Comparison of ENCODE assay signal across 9 cellular contexts in genomic region chr16:341095-341973, GRCh38. TPM values are rescaled to one million over a fixed set of nuclear protein-coding genes. Genes with fewer than 3 reads are reported as not detected.
A peak's percentile ranks its signal among the peaks of the same experiment; 100 is the strongest.
DNase-seq lines count a peak whose midpoint lies in the region; ATAC-seq, FAIRE-seq and TF ChIP-seq lines count a peak whose summit lies in the region.
"Not testable (repeated sequence)": the region's sequence is repeated elsewhere in the genome, so short reads cannot be mapped to it uniquely, and the experiment has no call there.
"Had no signal": no experiment of that assay in that cellular context is flagged by ENCODE, and none has a peak within 500 bp of the region (broad histone marks: within the 10 kb centered on the region; RNA-seq: fewer than 3 reads in every experiment).

No MANE protein-coding gene starts in this region.

- H3K4me2 ChIP-seq in K562 (ENCODE audit: insufficient read depth, low read length); neuronal stem cell (ENCODE audit: insufficient read depth, low read length, poor library complexity, severe bottlenecking): not testable (repeated sequence)

- H2BK5ac ChIP-seq in neuronal stem cell (ENCODE audit: low read length): not testable (repeated sequence)

- intact Hi-C loops in K562 (cut with micrococcal nuclease); Right ventricle myocardium inferior (cut with DNase I); naive thymus-derived CD4-positive, alpha-beta T cell (cut with micrococcal nuclease): not testable (repeated sequence)

- peak overlapping the region; percentile 19 for H3K4me3 Mint-ChIP-seq in T-helper 17 cell
- peak overlapping the region in 5 of 10 donors; percentile 36 to 82 (median 62) for H3K4me3 Mint-ChIP-seq in naive thymus-derived CD4-positive, alpha-beta T cell
- peak overlapping the region; percentile 59 for H3K4me3 Mint-ChIP-seq in natural killer cell treated with Interleukin-12 subunit alpha and Interleukin-12 subunit beta and Interleukin-15 and Interleukin-18, amount 100 ng/mL, for 72 hours

- H4K8ac ChIP-seq in neuronal stem cell (ENCODE audit: low read depth, low read length): not testable (repeated sequence)

- not testable (repeated sequence) for H3K4me1 ChIP-seq in HEK293 (ENCODE audit: control insufficient read depth, insufficient read depth, low read length); neuronal stem cell (ENCODE audit: control insufficient read depth in 2 of 2, insufficient read depth in 1 of 2, low read depth in 1 of 2, low read length in 2 of 2)
- peaks cover 22 to 44% of the 10 kb centered on the region in 2 experiments; a peak in 4 of 5 replicates for H3K4me1 ChIP-seq in K562 (replicated peaks in 1 of 2; ENCODE audit: control insufficient read depth in 2 of 2, insufficient read depth in 2 of 2, low read length in 2 of 2)
- peaks cover 24 to 29% of the 10 kb centered on the region in 2 donors for H3K4me1 ChIP-seq in naive thymus-derived CD4-positive, alpha-beta T cell (ENCODE audit: control insufficient read depth in 2 of 2, insufficient read depth in 2 of 2, low read length in 2 of 2)

- peaks cover 16 to 28% of the 10 kb centered on the region in 2 experiments; a peak in 2 of 3 replicates for H3K36me3 ChIP-seq in HEK293 (ENCODE audit: control insufficient read depth in 2 of 2, insufficient read depth in 1 of 2, low read length in 2 of 2)
- peaks cover 50% of the 10 kb centered on the region for H3K36me3 ChIP-seq in K562 (ENCODE audit: control insufficient read depth, insufficient read depth, low read length)
- H3K36me3 ChIP-seq in naive thymus-derived CD4-positive, alpha-beta T cell (ENCODE audit: control insufficient read depth in 2 of 3, insufficient read depth in 3 of 3, low read length in 3 of 3): peaks cover 0 to 31% (median 4%) of the 10 kb centered on the region in 3 experiments
- peaks cover 17 to 43% of the 10 kb centered on the region in 2 donors for H3K36me3 ChIP-seq in neuronal stem cell (replicated peaks in 1 of 2; ENCODE audit: control insufficient read depth in 2 of 2, insufficient read depth in 2 of 2, low read length in 2 of 2)

- in situ Hi-C loops in K562 (cut with MboI): not testable (repeated sequence)

- CTCF ChIA-PET in HEK293 (lab: Yijun Ruan, JAX): interaction anchor here (1.3 to 1.4 kb wide), 2 partner anchors 9 to 144 kb away, joined by 6 read pairs; no protein-coding TSS in a partner anchor
- CTCF ChIA-PET in K562 (lab: Yijun Ruan, JAX; ENCODE audit: low intra/inter-chr PET ratio): not testable (repeated sequence)
- CTCF ChIA-PET in naive thymus-derived CD4-positive, alpha-beta T cell (lab: Charles Lee): interaction anchor here (0.6 to 1.1 kb wide), 3 partner anchors 10 to 223 kb away, joined by 3 to 5 read pairs (median 4); no protein-coding TSS in a partner anchor

- H3K27ac ChIP-seq in 22Rv1: 0 out of 2 replicates have a peak overlapping the region, but pooled peaks have one; percentile 35
- not testable (repeated sequence) for H3K27ac ChIP-seq in HEK293 (ENCODE audit: extremely low read depth, low read depth, low read length); K562 (ENCODE audit: extremely low read depth, low read depth, low read length); naive thymus-derived CD4-positive, alpha-beta T cell (ENCODE audit: low read depth, low read length); neuronal stem cell (replicated peaks; ENCODE audit: low read length)

- not testable (repeated sequence) for H3K9me3 ChIP-seq in HEK293 (ENCODE audit: control insufficient read depth, insufficient read depth, low read depth, low read length); T-helper 17 cell (ENCODE audit: control insufficient read depth, low read length, poor library complexity, severe bottlenecking); K562 (replicated peaks; ENCODE audit: control insufficient read depth, insufficient read depth, low read depth, low read length); naive thymus-derived CD4-positive, alpha-beta T cell (ENCODE audit: control insufficient read depth in 2 of 3, low read length in 3 of 3)
- peaks cover 5 to 28% of the 10 kb centered on the region in 2 donors for H3K9me3 ChIP-seq in neuronal stem cell (replicated peaks in 1 of 2; ENCODE audit: control insufficient read depth in 2 of 2, insufficient read depth in 1 of 2, low read depth in 1 of 2, low read length in 2 of 2)

- peak overlapping the region; percentile 10 for H2AK5ac ChIP-seq in neuronal stem cell (ENCODE audit: low read depth, low read length)

- FAIRE-seq in K562 (lab: Jason Lieb, UNC): peak; percentile 37

- TF ChIP-seq RAD21 in K562 (CRISPR knock-in tag; conservative IDR thresholded peaks at IDR 0.05 in 1 of 2, IDR thresholded peaks at IDR 0.05 in 1 of 2): not testable (repeated sequence)

- POLR2A ChIA-PET in HEK293 (lab: Yijun Ruan, JAX) (interaction anchor here (1.3 to 1.8 kb wide), 2 partner anchors 10 to 11 kb away, joined by 5 to 7 read pairs; partner anchors contain the start of gene AXIN1), K562 (lab: Yijun Ruan, JAX) (interaction anchor here (0.5 to 1.8 kb wide), 4 partner anchors 10 to 84 kb away, joined by 3 to 12 read pairs (median 3); no protein-coding TSS in a partner anchor)
- POLR2A ChIA-PET in naive thymus-derived CD4-positive, alpha-beta T cell (lab: Charles Lee): not testable (repeated sequence)

- not testable (repeated sequence) for BruUV-seq in K562 (replicated peaks; lab: Mats Ljungman, UMichigan)

- H3K4me1 Mint-ChIP-seq in T-helper 17 cell: peaks cover 44% of the 10 kb centered on the region
- peaks cover 27 to 79% (median 58%) of the 10 kb centered on the region in 7 donors for H3K4me1 Mint-ChIP-seq in naive thymus-derived CD4-positive, alpha-beta T cell
- H3K4me1 Mint-ChIP-seq in natural killer cell treated with Interleukin-12 subunit alpha and Interleukin-12 subunit beta and Interleukin-15 and Interleukin-18, amount 100 ng/mL, for 72 hours (ENCODE audit: low read depth in 2 of 2): peaks cover 55% of the 10 kb centered on the region in 2 donors

- not testable (repeated sequence) for H3K4ac ChIP-seq in neuronal stem cell (ENCODE audit: low read length)

- H2BK12ac ChIP-seq in neuronal stem cell (ENCODE audit: low read length): not testable (repeated sequence)

- TF ChIP-seq EP300 in K562 (IDR thresholded peaks at IDR 0.05; ENCODE audit: low read length): not testable (repeated sequence)

- not testable (repeated sequence) for ATAC-seq in T-helper 17 cell; K562; Right ventricle myocardium inferior; naive thymus-derived CD4-positive, alpha-beta T cell; natural killer cell treated with Interleukin-12 subunit alpha and Interleukin-12 subunit beta and Interleukin-15 and Interleukin-18, amount 100 ng/mL, for 72 hours

- not testable (repeated sequence) for DNase-seq in T-helper 17 cell; K562 (ENCODE audit: extremely low read depth in 1 of 4, low spot score in 3 of 4); naive thymus-derived CD4-positive, alpha-beta T cell; natural killer cell treated with Interleukin-12 subunit alpha and Interleukin-12 subunit beta and Interleukin-15 and Interleukin-18, amount 100 ng/mL, for 72 hours (ENCODE audit: low spot score); neuronal stem cell (ENCODE audit: low spot score)
- DNase-seq in Right ventricle myocardium inferior (ENCODE audit: missing footprints): peak; percentile 0

- H2BK120ac ChIP-seq in neuronal stem cell (ENCODE audit: low read depth, low read length): not testable (repeated sequence)

- H3K9ac ChIP-seq in K562 (ENCODE audit: insufficient read depth in 1 of 2, low read depth in 2 of 2, low read length in 2 of 2); neuronal stem cell (ENCODE audit: low read depth, low read length, poor library complexity): not testable (repeated sequence)

- H2BK15ac ChIP-seq in neuronal stem cell (ENCODE audit: low read length): not testable (repeated sequence)

- H3K79me2 ChIP-seq in K562 (ENCODE audit: control insufficient read depth, insufficient read depth, low read length): peaks cover 96% of the 10 kb centered on the region

- not testable (repeated sequence) for H3K36me3 Mint-ChIP-seq in T-helper 17 cell (ENCODE audit: low read depth); natural killer cell treated with Interleukin-12 subunit alpha and Interleukin-12 subunit beta and Interleukin-15 and Interleukin-18, amount 100 ng/mL, for 72 hours
- peaks cover 4 to 34% (median 5%) of the 10 kb centered on the region in 5 donors for H3K36me3 Mint-ChIP-seq in naive thymus-derived CD4-positive, alpha-beta T cell

- H3K27ac Mint-ChIP-seq in T-helper 17 cell: not testable (repeated sequence)
- H3K27ac Mint-ChIP-seq in naive thymus-derived CD4-positive, alpha-beta T cell: peak overlapping the region in 5 of 9 donors; percentile 40 to 85 (median 79)
- peak overlapping the region; percentile 39 to 72 for H3K27ac Mint-ChIP-seq in natural killer cell treated with Interleukin-12 subunit alpha and Interleukin-12 subunit beta and Interleukin-15 and Interleukin-18, amount 100 ng/mL, for 72 hours

- not testable (repeated sequence) for H3K4me3 ChIP-seq in HEK293 (ENCODE audit: low read depth, low read length); K562; naive thymus-derived CD4-positive, alpha-beta T cell (ENCODE audit: low read length); neuronal stem cell (ENCODE audit: low read length in 2 of 2)

- H4K91ac ChIP-seq in neuronal stem cell (ENCODE audit: low read depth, low read length, poor library complexity): not testable (repeated sequence)

- H3K27me3 Mint-ChIP-seq in T-helper 17 cell; naive thymus-derived CD4-positive, alpha-beta T cell; natural killer cell treated with Interleukin-12 subunit alpha and Interleukin-12 subunit beta and Interleukin-15 and Interleukin-18, amount 100 ng/mL, for 72 hours: not testable (repeated sequence)

- peaks cover 18% of the 10 kb centered on the region for H3K79me1 ChIP-seq in neuronal stem cell (ENCODE audit: low read depth, low read length)

- H3K23ac ChIP-seq in neuronal stem cell (ENCODE audit: low read depth, low read length, poor library complexity): not testable (repeated sequence)

- H3K18ac ChIP-seq in neuronal stem cell (ENCODE audit: low read length): not testable (repeated sequence)

- not testable (repeated sequence) for H3K14ac ChIP-seq in neuronal stem cell (ENCODE audit: low read length)

- H2AFZ ChIP-seq in K562 (ENCODE audit: low read depth, low read length); neuronal stem cell (ENCODE audit: low read length): not testable (repeated sequence)

- H3K27me3 ChIP-seq in K562 (ENCODE audit: control insufficient read depth in 2 of 2, insufficient read depth in 2 of 2, low read length in 2 of 2); naive thymus-derived CD4-positive, alpha-beta T cell (ENCODE audit: control insufficient read depth in 2 of 2, insufficient read depth in 2 of 2, low read length in 2 of 2); neuronal stem cell (ENCODE audit: control insufficient read depth in 3 of 3, insufficient read depth in 3 of 3, low read depth in 1 of 3, low read length in 3 of 3): not testable (repeated sequence)

- not testable (repeated sequence) for H3K9me3 Mint-ChIP-seq in naive thymus-derived CD4-positive, alpha-beta T cell; natural killer cell treated with Interleukin-12 subunit alpha and Interleukin-12 subunit beta and Interleukin-15 and Interleukin-18, amount 100 ng/mL, for 72 hours

- not testable (repeated sequence) for H3K9me1 ChIP-seq in K562 (ENCODE audit: control insufficient read depth, insufficient read depth, low read length)

- TF ChIP-seq POLR2A in K562 (conservative IDR thresholded peaks at IDR 0.05): not testable (repeated sequence)

- H4K20me1 ChIP-seq in K562 (replicated peaks; ENCODE audit: control insufficient read depth, insufficient read depth, low read length): peaks cover 23% of the 10 kb centered on the region

- not testable (repeated sequence) for TF ChIP-seq CTCF in 22Rv1 (IDR thresholded peaks at IDR 0.05); HEK293 (tag by site-specific recombination; IDR thresholded peaks at IDR 0.05); K562 (IDR thresholded peaks at IDR 0.05 in 2 of 3, conservative IDR thresholded peaks at IDR 0.05 in 1 of 3; ENCODE audit: insufficient read depth in 2 of 3, low read depth in 1 of 3, low read length in 3 of 3)

- 98% methylated on average over 27 of the region's 47 CpGs for WGBS in K562 (ENCODE audit: insufficient coverage, low coverage, missing lambda C conversion rate)
- WGBS in neuronal stem cell (ENCODE audit: extremely low coverage in 2 of 2, insufficient read length in 2 of 2, insufficient replicate concordance in 1 of 2), 2 donors: no CpG with 5 or more reads among the region's 47 CpGs

RNA-seq across cellular contexts. Expression of gene AXIN1, which starts 11.2 kb away (rescaled TPM):
- total RNA-seq in T-helper 17 cell (10 to 100 TPM; 38.9 to 42.5 TPM), K562 (2014; rRNA removed) (53.9 and 65.3 TPM in 2 replicates), K562 (2014; rRNA removed; fragmentation: Illumina TruSeq; extraction: Trizol) (13.1 and 16.0 TPM in 2 replicates), K562 (2015; rRNA removed; fragmentation: Illumina TruSeq; extraction: Trizol) (28.1 and 28.6 TPM in 2 replicates), K562 (2021) (49.9 and 58.0 TPM in 2 replicates), Right ventricle myocardium inferior (12.8 TPM)
- total RNA-seq in K562 (2011; cell fraction: chromatin; rRNA removed; ENCODE audit: low replicate concordance): 41.5 and 88.6 TPM in 2 replicates
- 39.7 and 42.5 TPM in 2 replicates for total RNA-seq in K562 (2011; cell fraction: nucleolus; rRNA removed)
- 23.8 and 31.0 TPM in 2 replicates for total RNA-seq in K562 (2011; cell fraction: nucleoplasm; rRNA removed)
- polyA plus RNA-seq in K562 (2011; rRNA removed) (7.4 and 13.0 TPM in 2 replicates), K562 (2014; fragmentation: Illumina TruSeq; extraction: Trizol) (25.9 and 36.3 TPM in 2 replicates), K562 (2014; fragmentation: Nextera tagmentation; extraction: Ambion mirVana) (under 1 TPM; 0.42 to 0.77 TPM), K562 (2014; rRNA removed) (36.8 and 40.5 TPM in 2 replicates)
- polyA plus RNA-seq in K562 (2011; cell fraction: cytosol; rRNA removed): 13.6 and 26.9 TPM in 2 replicates
- polyA plus RNA-seq in K562 (2011; cell fraction: nucleus; rRNA removed): 20.6 and 36.7 TPM in 2 replicates
- polyA plus RNA-seq in K562 (2012): 26.0 and 33.9 TPM in 2 replicates
- 9.0 and 13.1 TPM in 2 replicates for polyA minus RNA-seq in K562 (2011; rRNA and poly(A)+ RNA removed)
- polyA minus RNA-seq in K562 (2011; cell fraction: cytosol; rRNA and poly(A)+ RNA removed): 16.1 and 34.2 TPM in 2 replicates
- 14.3 and 14.4 TPM in 2 replicates for polyA minus RNA-seq in K562 (2011; cell fraction: nucleus; rRNA and poly(A)+ RNA removed)
- total RNA-seq in naive thymus-derived CD4-positive, alpha-beta T cell: 10 to 100 TPM; 25.6 to 45.9 (median 37.5) TPM
- polyA plus RNA-seq in naive thymus-derived CD4-positive, alpha-beta T cell: 1 to 10 TPM; 1.2 to 2.5 TPM
- 10 to 100 TPM; 20.1 to 29.1 TPM for total RNA-seq in natural killer cell treated with Interleukin-12 subunit alpha and Interleukin-12 subunit beta and Interleukin-15 and Interleukin-18, amount 100 ng/mL, for 72 hours
- 19.3 TPM for polyA plus RNA-seq in neuronal stem cell (2013, experiment 1 of 2)
- polyA plus RNA-seq in neuronal stem cell (2013, experiment 2 of 2): 18.9 TPM

RNA-seq across cellular contexts. Expression of gene MRPL28, which starts 29.0 kb away (rescaled TPM):
- total RNA-seq in T-helper 17 cell (10 to 100 TPM; 25.2 to 25.9 TPM), K562 (2014; rRNA removed) (323 and 344 TPM in 2 replicates), K562 (2014; rRNA removed; fragmentation: Illumina TruSeq; extraction: Trizol) (54.8 and 63.1 TPM in 2 replicates), K562 (2015; rRNA removed; fragmentation: Illumina TruSeq; extraction: Trizol) (157 and 167 TPM in 2 replicates), K562 (2021) (175 and 183 TPM in 2 replicates), Right ventricle myocardium inferior (83.1 TPM)
- 23.4 and 64.3 TPM in 2 replicates for total RNA-seq in K562 (2011; cell fraction: chromatin; rRNA removed; ENCODE audit: low replicate concordance)
- 75.9 and 80.4 TPM in 2 replicates for total RNA-seq in K562 (2011; cell fraction: nucleolus; rRNA removed)
- 40.5 and 50.3 TPM in 2 replicates for total RNA-seq in K562 (2011; cell fraction: nucleoplasm; rRNA removed)
- polyA plus RNA-seq in K562 (2011; rRNA removed) (152 and 181 TPM in 2 replicates), K562 (2014; fragmentation: Illumina TruSeq; extraction: Trizol) (219 and 232 TPM in 2 replicates), K562 (2014; fragmentation: Nextera tagmentation; extraction: Ambion mirVana) (10 to 100 TPM in 1 of 2 experiments, 1 to 10 TPM in 1; 2.5 to 22.9 TPM), K562 (2014; rRNA removed) (306 and 314 TPM in 2 replicates)
- 215 and 452 TPM in 2 replicates for polyA plus RNA-seq in K562 (2011; cell fraction: cytosol; rRNA removed)
- polyA plus RNA-seq in K562 (2011; cell fraction: nucleus; rRNA removed): 114 and 165 TPM in 2 replicates
- polyA plus RNA-seq in K562 (2012): 108 and 172 TPM in 2 replicates
- 49.7 and 74.3 TPM in 2 replicates for polyA minus RNA-seq in K562 (2011; rRNA and poly(A)+ RNA removed)
- polyA minus RNA-seq in K562 (2011; cell fraction: cytosol; rRNA and poly(A)+ RNA removed): 48.1 and 65.9 TPM in 2 replicates
- 23.4 and 31.5 TPM in 2 replicates for polyA minus RNA-seq in K562 (2011; cell fraction: nucleus; rRNA and poly(A)+ RNA removed)
- 10 to 100 TPM; 21.9 to 86.2 (median 26.5) TPM for total RNA-seq in naive thymus-derived CD4-positive, alpha-beta T cell
- polyA plus RNA-seq in naive thymus-derived CD4-positive, alpha-beta T cell: 10 to 100 TPM; 44.1 to 71.7 TPM
- 10 to 100 TPM; 80.6 to 98.6 TPM for total RNA-seq in natural killer cell treated with Interleukin-12 subunit alpha and Interleukin-12 subunit beta and Interleukin-15 and Interleukin-18, amount 100 ng/mL, for 72 hours
- polyA plus RNA-seq in neuronal stem cell (2013, experiment 1 of 2): 68.8 TPM
- 73.1 TPM for polyA plus RNA-seq in neuronal stem cell (2013, experiment 2 of 2)

RNA-seq across cellular contexts. Expression of gene PGAP6, which starts 40.4 kb away (rescaled TPM):
- total RNA-seq in T-helper 17 cell: 100 to 1,000 TPM in 1 of 2 donors, 10 to 100 TPM in 1; 39.7 to 106 TPM
- total RNA-seq in K562 (2011; cell fraction: chromatin; rRNA removed; ENCODE audit: low replicate concordance): 56.2 and 231 TPM in 2 replicates
- total RNA-seq in K562 (2011; cell fraction: nucleolus; rRNA removed): 229 and 238 TPM in 2 replicates
- 112 and 118 TPM in 2 replicates for total RNA-seq in K562 (2011; cell fraction: nucleoplasm; rRNA removed)
- total RNA-seq in K562 (2014; rRNA removed): 43.4 and 66.6 TPM in 2 replicates
- total RNA-seq in K562 (2014; rRNA removed; fragmentation: Illumina TruSeq; extraction: Trizol): 3.8 and 8.9 TPM in 2 replicates
- 35.9 and 39.3 TPM in 2 replicates for total RNA-seq in K562 (2015; rRNA removed; fragmentation: Illumina TruSeq; extraction: Trizol)
- 49.8 and 50.2 TPM in 2 replicates for total RNA-seq in K562 (2021)
- polyA plus RNA-seq in K562 (2011; rRNA removed): 41.7 and 73.2 TPM in 2 replicates
- polyA plus RNA-seq in K562 (2011; cell fraction: cytosol; rRNA removed): 113 and 177 TPM in 2 replicates
- polyA plus RNA-seq in K562 (2011; cell fraction: nucleus; rRNA removed): 157 and 271 TPM in 2 replicates
- 62.5 and 85.8 TPM in 2 replicates for polyA plus RNA-seq in K562 (2012)
- 20.0 and 53.1 TPM in 2 replicates for polyA plus RNA-seq in K562 (2014; fragmentation: Illumina TruSeq; extraction: Trizol)
- 1 to 10 TPM in 1 of 2 experiments, under 1 TPM in 1; 0.45 to 1.3 TPM for polyA plus RNA-seq in K562 (2014; fragmentation: Nextera tagmentation; extraction: Ambion mirVana)
- 46.2 and 50.1 TPM in 2 replicates for polyA plus RNA-seq in K562 (2014; rRNA removed)
- 25.0 and 47.0 TPM in 2 replicates for polyA minus RNA-seq in K562 (2011; rRNA and poly(A)+ RNA removed)
- 43.0 and 54.1 TPM in 2 replicates for polyA minus RNA-seq in K562 (2011; cell fraction: cytosol; rRNA and poly(A)+ RNA removed)
- 40.1 and 42.9 TPM in 2 replicates for polyA minus RNA-seq in K562 (2011; cell fraction: nucleus; rRNA and poly(A)+ RNA removed)
- 32.1 TPM for total RNA-seq in Right ventricle myocardium inferior
- 100 to 1,000 TPM in 1 of 5 experiments, 10 to 100 TPM in 4; 32.2 to 107 (median 89.4) TPM for total RNA-seq in naive thymus-derived CD4-positive, alpha-beta T cell
- 10 to 100 TPM; 17.0 to 52.4 TPM for polyA plus RNA-seq in naive thymus-derived CD4-positive, alpha-beta T cell
- total RNA-seq in natural killer cell treated with Interleukin-12 subunit alpha and Interleukin-12 subunit beta and Interleukin-15 and Interleukin-18, amount 100 ng/mL, for 72 hours: 10 to 100 TPM; 39.4 to 46.8 TPM
- 30.5 TPM for polyA plus RNA-seq in neuronal stem cell (2013, experiment 1 of 2)
- polyA plus RNA-seq in neuronal stem cell (2013, experiment 2 of 2): 28.5 TPM

RNA-seq across cellular contexts. Expression of gene NME4, which starts 55.7 kb away (rescaled TPM):
- total RNA-seq in T-helper 17 cell: 10 to 100 TPM; 31.9 to 39.8 TPM
- 39.0 and 108 TPM in 2 replicates for total RNA-seq in K562 (2011; cell fraction: chromatin; rRNA removed; ENCODE audit: low replicate concordance)
- total RNA-seq in K562 (2011; cell fraction: nucleolus; rRNA removed): 83.4 and 88.0 TPM in 2 replicates
- 67.1 and 101 TPM in 2 replicates for total RNA-seq in K562 (2011; cell fraction: nucleoplasm; rRNA removed)
- total RNA-seq in K562 (2014; rRNA removed): 211 and 255 TPM in 2 replicates
- total RNA-seq in K562 (2014; rRNA removed; fragmentation: Illumina TruSeq; extraction: Trizol): 50.2 and 61.5 TPM in 2 replicates
- 145 and 151 TPM in 2 replicates for total RNA-seq in K562 (2015; rRNA removed; fragmentation: Illumina TruSeq; extraction: Trizol)
- 189 and 206 TPM in 2 replicates for total RNA-seq in K562 (2021)
- 139 and 160 TPM in 2 replicates for polyA plus RNA-seq in K562 (2011; rRNA removed)
- polyA plus RNA-seq in K562 (2011; cell fraction: cytosol; rRNA removed): 277 and 663 TPM in 2 replicates
- polyA plus RNA-seq in K562 (2011; cell fraction: nucleus; rRNA removed): 165 and 221 TPM in 2 replicates
- polyA plus RNA-seq in K562 (2012): 211 and 279 TPM in 2 replicates
- 135 and 223 TPM in 2 replicates for polyA plus RNA-seq in K562 (2014; fragmentation: Illumina TruSeq; extraction: Trizol)
- 10 to 100 TPM; 15.4 to 17.5 TPM for polyA plus RNA-seq in K562 (2014; fragmentation: Nextera tagmentation; extraction: Ambion mirVana)
- polyA plus RNA-seq in K562 (2014; rRNA removed): 264 and 339 TPM in 2 replicates
- polyA minus RNA-seq in K562 (2011; rRNA and poly(A)+ RNA removed): 23.2 and 37.8 TPM in 2 replicates
- 60.9 and 70.8 TPM in 2 replicates for polyA minus RNA-seq in K562 (2011; cell fraction: cytosol; rRNA and poly(A)+ RNA removed)
- polyA minus RNA-seq in K562 (2011; cell fraction: nucleus; rRNA and poly(A)+ RNA removed): 32.2 and 35.7 TPM in 2 replicates
- 91.3 TPM for total RNA-seq in Right ventricle myocardium inferior
- total RNA-seq in naive thymus-derived CD4-positive, alpha-beta T cell: 10 to 100 TPM; 40.2 to 58.1 (median 42.9) TPM
- polyA plus RNA-seq in naive thymus-derived CD4-positive, alpha-beta T cell: 10 to 100 TPM; 76.7 to 88.6 TPM
- total RNA-seq in natural killer cell treated with Interleukin-12 subunit alpha and Interleukin-12 subunit beta and Interleukin-15 and Interleukin-18, amount 100 ng/mL, for 72 hours: 1 to 10 TPM; 2.7 to 9.1 TPM
- polyA plus RNA-seq in neuronal stem cell (2013, experiment 1 of 2): 329 TPM
- polyA plus RNA-seq in neuronal stem cell (2013, experiment 2 of 2): 313 TPM

RNA-seq across cellular contexts. Expression of gene PDIA2, which starts 58.4 kb away (rescaled TPM):
- total RNA-seq in T-helper 17 cell (under 1 TPM in 1 of 2 donors, not detected in 1; 0.99 TPM), K562 (2014; rRNA removed) (0.20 and 0.23 TPM in 2 replicates), K562 (2014; rRNA removed; fragmentation: Illumina TruSeq; extraction: Trizol) (not detected in 2 replicates), K562 (2015; rRNA removed; fragmentation: Illumina TruSeq; extraction: Trizol) (not detected in 2 replicates), K562 (2021) (0.58 and 0.67 TPM in 2 replicates), Right ventricle myocardium inferior (1.6 TPM)
- 5.5 and 10.4 TPM in 2 replicates for total RNA-seq in K562 (2011; cell fraction: chromatin; rRNA removed; ENCODE audit: low replicate concordance)
- 5.5 and 6.5 TPM in 2 replicates for total RNA-seq in K562 (2011; cell fraction: nucleolus; rRNA removed)
- total RNA-seq in K562 (2011; cell fraction: nucleoplasm; rRNA removed): 4.2 and 4.3 TPM in 2 replicates
- polyA plus RNA-seq in K562 (2011; rRNA removed) (0.92 and 1.0 TPM in 2 replicates), K562 (2014; fragmentation: Illumina TruSeq; extraction: Trizol) (0.13 and 0.19 TPM in 2 replicates), K562 (2014; fragmentation: Nextera tagmentation; extraction: Ambion mirVana) (not detected), K562 (2014; rRNA removed) (0.18 and 0.23 TPM in 2 replicates)
- polyA plus RNA-seq in K562 (2011; cell fraction: cytosol; rRNA removed): 0.19 and 0.66 TPM in 2 replicates
- polyA plus RNA-seq in K562 (2011; cell fraction: nucleus; rRNA removed): 9.1 and 13.2 TPM in 2 replicates
- 0.17 and 0.33 TPM in 2 replicates for polyA plus RNA-seq in K562 (2012)
- polyA minus RNA-seq in K562 (2011; rRNA and poly(A)+ RNA removed): 0.15 TPM in 1 of 2 replicates, not detected in the other
- not detected in 2 replicates for polyA minus RNA-seq in K562 (2011; cell fraction: cytosol; rRNA and poly(A)+ RNA removed)
- 0.81 and 1.2 TPM in 2 replicates for polyA minus RNA-seq in K562 (2011; cell fraction: nucleus; rRNA and poly(A)+ RNA removed)
- under 1 TPM in 1 of 5 experiments, not detected in 4; 0.42 TPM for total RNA-seq in naive thymus-derived CD4-positive, alpha-beta T cell
- not detected for polyA plus RNA-seq in naive thymus-derived CD4-positive, alpha-beta T cell
- not detected for total RNA-seq in natural killer cell treated with Interleukin-12 subunit alpha and Interleukin-12 subunit beta and Interleukin-15 and Interleukin-18, amount 100 ng/mL, for 72 hours
- polyA plus RNA-seq in neuronal stem cell (2013, experiment 1 of 2): 0.43 TPM
- 0.42 TPM for polyA plus RNA-seq in neuronal stem cell (2013, experiment 2 of 2)
- total RNA-seq: CD8-positive, alpha-beta T cell had no signal
